ENCODE assay signal across 8 cellular contexts in genomic region chr20:34954905-34955231, GRCh38. TPM values are rescaled to one million over a fixed set of nuclear protein-coding genes. Genes with fewer than 3 reads are reported as not detected.
A peak's percentile ranks its signal among the peaks of the same experiment; 100 is the strongest.
DNase-seq lines count a peak whose midpoint lies in the region; ATAC-seq, FAIRE-seq and TF ChIP-seq lines count a peak whose summit lies in the region.

No MANE protein-coding gene starts in this region.

- H3K27me3 Mint-ChIP-seq in activated B cell treated with CpG ODN at 0.5 μM for 24 hours (no peaks in the 10 kb centered on the region), glutamatergic neuron (ENCODE audit: unreplicated experiment) (peaks cover 11% of the 10 kb centered on the region)

- H3K27ac Mint-ChIP-seq in activated B cell treated with CpG ODN at 0.5 μM for 24 hours = peak overlapping the region; percentile 83
- peak overlapping the region; percentile 98 for H3K27ac Mint-ChIP-seq in glutamatergic neuron (ENCODE audit: unreplicated experiment)

- no peak for ATAC-seq in activated B cell treated with CpG ODN at 0.5 μM for 24 hours (ENCODE audit: low read depth)
- ATAC-seq in HG02885 (IDR thresholded peaks at IDR 0.05; ENCODE audit: poor library complexity, unreplicated experiment) = no peak

- peak overlapping the region; percentile 97 for H3K4me3 Mint-ChIP-seq in activated B cell treated with CpG ODN at 0.5 μM for 24 hours
- peak overlapping the region; percentile 99 for H3K4me3 Mint-ChIP-seq in glutamatergic neuron (ENCODE audit: unreplicated experiment)

- no peak for FAIRE-seq in H54 (lab: Jason Lieb, UNC)

- CTCF ChIA-PET in activated B cell treated with CpG ODN at 0.5 μM for 24 hours (lab: Charles Lee) = interaction anchor here (1.5 kb wide), 1 partner anchor 80 kb away, joined by 8 read pairs; no protein-coding TSS in a partner anchor

- H3K4me1 Mint-ChIP-seq in activated B cell treated with CpG ODN at 0.5 μM for 24 hours (peaks cover 26% of the 10 kb centered on the region), glutamatergic neuron (ENCODE audit: low read depth, unreplicated experiment) (peaks cover 15% of the 10 kb centered on the region)

- POLR2A ChIA-PET in activated B cell treated with CpG ODN at 0.5 μM for 24 hours (lab: Charles Lee) = interaction anchor here (0.7 to 2.7 kb wide), 7 partner anchors 14 to 787 kb away, joined by 3 to 16 read pairs (median 4); partner anchors contain the start of genes ACSS2, EDEM2, MMP24OS and RBM39

- intact Hi-C loops in activated B cell treated with CpG ODN at 0.5 μM for 24 hours (cut with micrococcal nuclease) = loop anchor here (1.0 to 10.0 kb wide), 7 partner anchors 79 to 1000 kb away; partner anchors contain the start of genes ACSS2, AHCY, EDEM2 and MMP24OS

- no peak for TF ChIP-seq POLR2A in H54 (IDR thresholded peaks at IDR 0.05; ENCODE audit: low read depth, low read length)

- H3K4me3 ChIP-seq in retinal pigment epithelial cell (ENCODE audit: low read length) = peak overlapping the region; percentile 78

- DNase-seq in DMS53 treated with DMSO at 0.1 percent for 48 hours (lab: John Stamatoyannopoulos, UW; ENCODE audit: unreplicated experiment) (peak; percentile 58), HT1080 (ENCODE audit: low read depth) (peak; percentile 37), activated B cell treated with CpG ODN at 0.5 μM for 24 hours (no peak), glutamatergic neuron (no peak), retinal pigment epithelial cell (ENCODE audit: low read depth) (no peak), CD1c-positive myeloid dendritic cell (ENCODE audit: extremely low spot score) (no peak), H54 (ENCODE audit: insufficient read length, low spot score) (no peak)

- TF ChIP-seq CTCF in activated B cell treated with CpG ODN at 0.5 μM for 24 hours (IDR thresholded peaks at IDR 0.05) (no peak), glutamatergic neuron (IDR thresholded peaks at IDR 0.05; ENCODE audit: partially characterized antibody, unreplicated experiment) (no peak), retinal pigment epithelial cell (conservative IDR thresholded peaks at IDR 0.05; ENCODE audit: low read depth, low read length) (no peak)

- peaks cover 12% of the 10 kb centered on the region for H3K36me3 Mint-ChIP-seq in activated B cell treated with CpG ODN at 0.5 μM for 24 hours (ENCODE audit: low read depth)
- no peaks in the 10 kb centered on the region for H3K36me3 Mint-ChIP-seq in glutamatergic neuron (ENCODE audit: unreplicated experiment)

- no peaks in the 10 kb centered on the region for H3K9me3 Mint-ChIP-seq in activated B cell treated with CpG ODN at 0.5 μM for 24 hours
- H3K9me3 Mint-ChIP-seq in glutamatergic neuron (ENCODE audit: unreplicated experiment) = peaks cover 8% of the 10 kb centered on the region

RNA-seq across cellular contexts. Expression of gene GSS, which starts 0.7 kb away (rescaled TPM):
- 91.8 and 95.1 TPM in 2 replicates for total RNA-seq in HT1080 (2014; rRNA removed; shearing (Covaris generic))
- 88.0 and 89.5 TPM in 2 replicates for polyA plus RNA-seq in HT1080 (2015; cell fraction: cytosol; rRNA removed)
- polyA plus RNA-seq in HT1080 (2015; cell fraction: nucleus; rRNA removed) = 156 and 163 TPM in 2 replicates
- total RNA-seq in activated B cell treated with CpG ODN at 0.5 μM for 24 hours (26.1 and 27.5 TPM in 2 replicates), glutamatergic neuron (ENCODE audit: unreplicated experiment) (28.2 TPM)

RNA-seq across cellular contexts. Expression of gene MYH7B, which starts 0.8 kb away (rescaled TPM):
- 0.33 TPM in 1 of 2 replicates, not detected in the other for total RNA-seq in HT1080 (2014; rRNA removed; shearing (Covaris generic))
- 0.03 TPM in 1 of 2 replicates, not detected in the other for polyA plus RNA-seq in HT1080 (2015; cell fraction: cytosol; rRNA removed)
- 0.06 and 0.11 TPM in 2 replicates for polyA plus RNA-seq in HT1080 (2015; cell fraction: nucleus; rRNA removed)
- 0.20 and 0.35 TPM in 2 replicates for total RNA-seq in activated B cell treated with CpG ODN at 0.5 μM for 24 hours
- total RNA-seq in glutamatergic neuron (ENCODE audit: unreplicated experiment) = 1.5 TPM

Comparison
In these comparisons a context has a peak if more than half of its experiments do, and no peak if none do; other contexts are left out.
1. DNase-seq: peak in DMS53 treated with DMSO at 0.1 percent for 48 hours (single experiment) and HT1080 (single experiment); none in activated B cell treated with CpG ODN at 0.5 μM for 24 hours (single experiment), glutamatergic neuron (single experiment), retinal pigment epithelial cell (single experiment), CD1c-positive myeloid dendritic cell (single experiment) and H54 (single experiment).